Comparison of ENCODE assay signal across 8 cellular contexts in the genomic region with DNA sequence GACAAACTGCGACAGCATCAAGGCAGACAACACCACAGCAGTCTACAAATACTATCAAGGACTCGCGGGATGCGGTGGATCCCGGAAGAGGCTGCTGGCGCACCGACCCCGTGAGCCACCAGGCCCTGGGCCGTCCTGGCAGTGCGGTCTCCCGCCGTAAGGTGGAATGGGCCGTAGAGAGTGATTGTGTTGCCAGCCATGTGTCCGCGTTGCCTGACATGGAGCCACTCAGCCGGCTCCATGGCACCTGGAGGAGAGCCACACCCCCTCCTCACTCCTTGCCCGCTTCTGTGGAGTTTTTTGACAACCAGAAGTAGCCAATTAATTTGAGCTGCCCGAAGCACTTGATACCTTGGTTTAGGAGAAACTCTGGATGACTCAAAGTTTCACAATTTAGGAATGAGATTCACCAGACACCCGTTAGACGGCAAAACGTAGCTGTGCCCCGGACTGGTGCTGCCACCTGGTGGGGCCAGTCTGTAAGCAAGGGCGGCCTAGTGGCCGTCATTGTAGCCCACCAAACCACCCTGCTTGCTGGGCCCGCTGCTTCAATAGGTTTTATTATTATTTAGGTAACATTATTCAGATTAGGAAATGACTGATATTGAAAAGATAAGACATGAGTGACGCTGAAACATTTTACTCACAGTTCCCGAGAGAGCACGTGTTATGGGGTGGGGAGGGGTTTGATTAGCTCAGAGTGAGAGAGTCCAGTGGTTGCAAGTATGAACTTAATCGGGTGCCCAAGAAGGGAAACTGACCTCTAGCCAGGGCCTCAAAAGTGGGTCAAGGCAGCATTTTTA. TPM values are rescaled to one million over a fixed set of nuclear protein-coding genes. Genes with fewer than 3 reads are reported as not detected.
DNase-seq lines count a peak whose midpoint lies in the region; ATAC-seq and TF ChIP-seq lines count a peak whose summit lies in the region.

No MANE protein-coding gene starts in this region.

- ATAC-seq in GM21447 (IDR thresholded peaks at IDR 0.05; ENCODE audit: unreplicated experiment): peak; percentile 77
- peak; percentile 83 for ATAC-seq in gastroesophageal sphincter
- peak; percentile 89 for ATAC-seq in upper lobe of right lung

- intact Hi-C loops in posterior cingulate gyrus (cut with DNase I) (loop anchor here (2.0 kb wide), 1 partner anchor 396 kb away; no protein-coding TSS in a partner anchor), upper lobe of right lung (cut with DNase I) (no loop called here)

- DNase-seq in Daoy (ENCODE audit: low read depth): peak; percentile 84
- peak; percentile 75 for DNase-seq in HuH-7.5 (ENCODE audit: low spot score)
- DNase-seq in SJSA1 (ENCODE audit: low read depth in 1 of 2, low spot score in 2 of 2): peak; percentile 62 to 79
- DNase-seq in activated naive CD4-positive, alpha-beta T cell treated with Interleukin-2 at 50 U/mL for 16 hours: peak; percentile 74
- peak in 9 of 10 donors; percentile 31 to 95 (median 77) for DNase-seq in posterior cingulate gyrus
- DNase-seq in upper lobe of right lung: peak; percentile 86

- peak; percentile 78 to 92 (median 84) for TF ChIP-seq CTCF in gastroesophageal sphincter (IDR thresholded peaks at IDR 0.05)
- peak; percentile 91 for TF ChIP-seq CTCF in upper lobe of right lung (IDR thresholded peaks at IDR 0.05)

- H3K4me3 ChIP-seq in SJSA1 (no peak overlapping the region), gastroesophageal sphincter (no peak overlapping the region), upper lobe of right lung (no peak overlapping the region)

- 0 out of 2 replicates have a peak, but pooled peaks cover 7% of the 10 kb centered on the region for H3K27me3 ChIP-seq in SJSA1 (replicated peaks)
- H3K27me3 ChIP-seq in gastroesophageal sphincter: peaks cover 38% of the 10 kb centered on the region
- peaks cover 28% of the 10 kb centered on the region for H3K27me3 ChIP-seq in upper lobe of right lung

- H3K4me1 ChIP-seq in SJSA1 (replicated peaks) (peaks cover 23% of the 10 kb centered on the region), gastroesophageal sphincter (peaks cover 0 to 13% (median 0%) of the 10 kb centered on the region in 3 donors), upper lobe of right lung (peaks cover 4% of the 10 kb centered on the region)

- TF ChIP-seq EP300 in gastroesophageal sphincter (IDR thresholded peaks at IDR 0.05): no peak

- WGBS in gastroesophageal sphincter (ENCODE audit: low coverage in 1 of 2), 2 donors: 5 to 9% methylated on average over 5 to 12 of the region's 29 CpGs

- no peak for TF ChIP-seq POLR2A in gastroesophageal sphincter (IDR thresholded peaks at IDR 0.05)

- H3K27ac ChIP-seq in SJSA1 (no peak overlapping the region), gastroesophageal sphincter (no peak overlapping the region), upper lobe of right lung (no peak overlapping the region)

- H3K36me3 ChIP-seq in SJSA1 (no peaks in the 10 kb centered on the region), gastroesophageal sphincter (peaks cover 0 to 5% of the 10 kb centered on the region in 2 donors), upper lobe of right lung (no peaks in the 10 kb centered on the region)

- H3K9me3 ChIP-seq in SJSA1 (replicated peaks) (no peaks in the 10 kb centered on the region), gastroesophageal sphincter (no peaks in the 10 kb centered on the region), upper lobe of right lung (no peaks in the 10 kb centered on the region)

RNA-seq across cellular contexts. Expression of gene IMP4, which starts 10.2 kb away (rescaled TPM):
- 294 and 327 TPM in 2 replicates for total RNA-seq in Daoy (2014; rRNA removed; shearing (Covaris generic))
- 95.7 and 112 TPM in 2 replicates for total RNA-seq in SJSA1 (2014; rRNA removed; shearing (Covaris generic))
- 100 to 1,000 TPM in 3 of 4 donors, 10 to 100 TPM in 1; 78.8 to 143 (median 113) TPM for total RNA-seq in gastroesophageal sphincter
- 55.7 TPM for total RNA-seq in upper lobe of right lung

RNA-seq across cellular contexts. Expression of gene PTPN18, which starts 23.4 kb away (rescaled TPM):
- 7.1 and 18.0 TPM in 2 replicates for total RNA-seq in Daoy (2014; rRNA removed; shearing (Covaris generic))
- total RNA-seq in SJSA1 (2014; rRNA removed; shearing (Covaris generic)): 34.7 and 44.8 TPM in 2 replicates
- total RNA-seq in gastroesophageal sphincter (10 to 100 TPM; 34.6 to 53.8 (median 39.1) TPM), upper lobe of right lung (67.8 TPM)
